Comparison of ENCODE assay signal across 3 cellular contexts in genomic region chr16:84649511-84649861, GRCh38.
TF ChIP-seq lines count a peak whose summit lies in the region.

No MANE protein-coding gene starts in this region.

TF ChIP-seq in SK-N-SH, 30 proteins besides CTCF, POLR2A, EP300 and RAD21:
- TF ChIP-seq GATA2 (CRISPR knock-in tag; IDR thresholded peaks at IDR 0.05) (no peak), RCOR1 (IDR thresholded peaks at IDR 0.05; ENCODE audit: low read length) (no peak)

TF ChIP-seq in SK-N-SH treated with all-trans-retinoic acid at 6 μM for 48 hours, 23 proteins besides CTCF, POLR2A, EP300 and RAD21:
- TF ChIP-seq CSDC2 (CRISPR knock-in tag; IDR thresholded peaks at IDR 0.05), result no peak
- TF ChIP-seq, protein P1, sequence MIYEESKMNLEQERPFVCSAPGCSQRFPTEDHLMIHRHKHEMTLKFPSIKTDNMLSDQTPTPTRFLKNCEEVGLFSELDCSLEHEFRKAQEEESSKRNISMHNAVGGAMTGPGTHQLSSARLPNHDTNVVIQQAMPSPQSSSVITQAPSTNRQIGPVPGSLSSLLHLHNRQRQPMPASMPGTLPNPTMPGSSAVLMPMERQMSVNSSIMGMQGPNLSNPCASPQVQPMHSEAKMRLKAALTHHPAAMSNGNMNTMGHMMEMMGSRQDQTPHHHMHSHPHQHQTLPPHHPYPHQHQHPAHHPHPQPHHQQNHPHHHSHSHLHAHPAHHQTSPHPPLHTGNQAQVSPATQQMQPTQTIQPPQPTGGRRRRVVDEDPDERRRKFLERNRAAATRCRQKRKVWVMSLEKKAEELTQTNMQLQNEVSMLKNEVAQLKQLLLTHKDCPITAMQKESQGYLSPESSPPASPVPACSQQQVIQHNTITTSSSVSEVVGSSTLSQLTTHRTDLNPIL (CRISPR knock-in tag; IDR thresholded peaks at IDR 0.05; ENCODE audit: low read depth), result no peak
- TF ChIP-seq ZFP30 (CRISPR knock-in tag; IDR thresholded peaks at IDR 0.05), result no peak
- TF ChIP-seq ZNF565 (CRISPR knock-in tag; conservative IDR thresholded peaks at IDR 0.05; ENCODE audit: low read depth), result no peak
- no peak for TF ChIP-seq ARNTL (CRISPR knock-in tag; IDR thresholded peaks at IDR 0.05; ENCODE audit: borderline replicate concordance, low read depth)
- no peak for TF ChIP-seq ISL1 (CRISPR knock-in tag; IDR thresholded peaks at IDR 0.05)
- TF ChIP-seq, protein P2, sequence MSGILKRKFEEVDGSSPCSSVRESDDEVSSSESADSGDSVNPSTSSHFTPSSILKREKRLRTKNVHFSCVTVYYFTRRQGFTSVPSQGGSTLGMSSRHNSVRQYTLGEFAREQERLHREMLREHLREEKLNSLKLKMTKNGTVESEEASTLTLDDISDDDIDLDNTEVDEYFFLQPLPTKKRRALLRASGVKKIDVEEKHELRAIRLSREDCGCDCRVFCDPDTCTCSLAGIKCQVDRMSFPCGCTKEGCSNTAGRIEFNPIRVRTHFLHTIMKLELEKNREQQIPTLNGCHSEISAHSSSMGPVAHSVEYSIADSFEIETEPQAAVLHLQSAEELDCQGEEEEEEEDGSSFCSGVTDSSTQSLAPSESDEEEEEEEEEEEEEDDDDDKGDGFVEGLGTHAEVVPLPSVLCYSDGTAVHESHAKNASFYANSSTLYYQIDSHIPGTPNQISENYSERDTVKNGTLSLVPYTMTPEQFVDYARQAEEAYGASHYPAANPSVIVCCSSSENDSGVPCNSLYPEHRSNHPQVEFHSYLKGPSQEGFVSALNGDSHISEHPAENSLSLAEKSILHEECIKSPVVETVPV (CRISPR knock-in tag; IDR thresholded peaks at IDR 0.05), result no peak
- TF ChIP-seq, protein P3, sequence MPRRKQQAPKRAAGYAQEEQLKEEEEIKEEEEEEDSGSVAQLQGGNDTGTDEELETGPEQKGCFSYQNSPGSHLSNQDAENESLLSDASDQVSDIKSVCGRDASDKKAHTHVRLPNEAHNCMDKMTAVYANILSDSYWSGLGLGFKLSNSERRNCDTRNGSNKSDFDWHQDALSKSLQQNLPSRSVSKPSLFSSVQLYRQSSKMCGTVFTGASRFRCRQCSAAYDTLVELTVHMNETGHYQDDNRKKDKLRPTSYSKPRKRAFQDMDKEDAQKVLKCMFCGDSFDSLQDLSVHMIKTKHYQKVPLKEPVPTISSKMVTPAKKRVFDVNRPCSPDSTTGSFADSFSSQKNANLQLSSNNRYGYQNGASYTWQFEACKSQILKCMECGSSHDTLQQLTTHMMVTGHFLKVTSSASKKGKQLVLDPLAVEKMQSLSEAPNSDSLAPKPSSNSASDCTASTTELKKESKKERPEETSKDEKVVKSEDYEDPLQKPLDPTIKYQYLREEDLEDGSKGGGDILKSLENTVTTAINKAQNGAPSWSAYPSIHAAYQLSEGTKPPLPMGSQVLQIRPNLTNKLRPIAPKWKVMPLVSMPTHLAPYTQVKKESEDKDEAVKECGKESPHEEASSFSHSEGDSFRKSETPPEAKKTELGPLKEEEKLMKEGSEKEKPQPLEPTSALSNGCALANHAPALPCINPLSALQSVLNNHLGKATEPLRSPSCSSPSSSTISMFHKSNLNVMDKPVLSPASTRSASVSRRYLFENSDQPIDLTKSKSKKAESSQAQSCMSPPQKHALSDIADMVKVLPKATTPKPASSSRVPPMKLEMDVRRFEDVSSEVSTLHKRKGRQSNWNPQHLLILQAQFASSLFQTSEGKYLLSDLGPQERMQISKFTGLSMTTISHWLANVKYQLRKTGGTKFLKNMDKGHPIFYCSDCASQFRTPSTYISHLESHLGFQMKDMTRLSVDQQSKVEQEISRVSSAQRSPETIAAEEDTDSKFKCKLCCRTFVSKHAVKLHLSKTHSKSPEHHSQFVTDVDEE (CRISPR knock-in tag; IDR thresholded peaks at IDR 0.05), result no peak
- TF ChIP-seq POU6F1 (CRISPR knock-in tag; IDR thresholded peaks at IDR 0.05; ENCODE audit: borderline replicate concordance, low read depth), result no peak
- TF ChIP-seq ZNF8 (CRISPR knock-in tag; IDR thresholded peaks at IDR 0.05), result no peak
- no peak for TF ChIP-seq ZC3H10 (CRISPR knock-in tag; IDR thresholded peaks at IDR 0.05)
- no peak for TF ChIP-seq BACH2 (CRISPR knock-in tag; IDR thresholded peaks at IDR 0.05; ENCODE audit: borderline replicate concordance)
- no peak for TF ChIP-seq TOX (CRISPR knock-in tag; IDR thresholded peaks at IDR 0.05; ENCODE audit: borderline replicate concordance)
- TF ChIP-seq TCF4 (CRISPR knock-in tag; IDR thresholded peaks at IDR 0.05; ENCODE audit: borderline replicate concordance), result no peak
- TF ChIP-seq ZNF70 (CRISPR knock-in tag; IDR thresholded peaks at IDR 0.05), result no peak

TF ChIP-seq in K562, 482 proteins besides CTCF, POLR2A, EP300 and RAD21:
- TF ChIP-seq TOE1 (IDR thresholded peaks at IDR 0.05; ENCODE audit: borderline replicate concordance), result no peak
- TF ChIP-seq TOE1 (CRISPR knock-in tag; IDR thresholded peaks at IDR 0.05; ENCODE audit: borderline replicate concordance, low read depth), result 0 out of 2 replicates have a peak, but pooled peaks have one; percentile 6
- no peak for TF ChIP-seq ZBTB34 (CRISPR knock-in tag; IDR thresholded peaks at IDR 0.05)
- no peak for TF ChIP-seq MYC (IDR thresholded peaks at IDR 0.05; ENCODE audit: low read depth, low read length)
- 0 out of 2 replicates have a peak, but pooled peaks have one; percentile 13 for TF ChIP-seq MYC (CRISPR knock-in tag; IDR thresholded peaks at IDR 0.05; ENCODE audit: borderline replicate concordance, low read depth)
- no peak for TF ChIP-seq GTF2E2 (tag; IDR thresholded peaks at IDR 0.05)
- 0 out of 2 replicates have a peak, but pooled peaks have one; percentile 2 for TF ChIP-seq ZFP91 (CRISPR knock-in tag; IDR thresholded peaks at IDR 0.05)
- no peak for TF ChIP-seq TEAD4 (IDR thresholded peaks at IDR 0.05; ENCODE audit: low read length)
- peak; percentile 23; the same call in 1 of the 2 replicates for TF ChIP-seq TEAD4 (CRISPR knock-in tag; IDR thresholded peaks at IDR 0.05; ENCODE audit: borderline replicate concordance)
- TF ChIP-seq MTA1 (IDR thresholded peaks at IDR 0.05; ENCODE audit: borderline replicate concordance), result no peak
- TF ChIP-seq FIP1L1 (IDR thresholded peaks at IDR 0.05; ENCODE audit: low read depth, low read length, poor library complexity, severe bottlenecking), result no peak
- TF ChIP-seq ZNF280B (CRISPR knock-in tag; IDR thresholded peaks at IDR 0.05), result no peak
- peak; percentile 41; the same call in 1 of the 2 replicates for TF ChIP-seq USF1 (CRISPR knock-in tag; IDR thresholded peaks at IDR 0.05)
- TF ChIP-seq, protein P4, sequence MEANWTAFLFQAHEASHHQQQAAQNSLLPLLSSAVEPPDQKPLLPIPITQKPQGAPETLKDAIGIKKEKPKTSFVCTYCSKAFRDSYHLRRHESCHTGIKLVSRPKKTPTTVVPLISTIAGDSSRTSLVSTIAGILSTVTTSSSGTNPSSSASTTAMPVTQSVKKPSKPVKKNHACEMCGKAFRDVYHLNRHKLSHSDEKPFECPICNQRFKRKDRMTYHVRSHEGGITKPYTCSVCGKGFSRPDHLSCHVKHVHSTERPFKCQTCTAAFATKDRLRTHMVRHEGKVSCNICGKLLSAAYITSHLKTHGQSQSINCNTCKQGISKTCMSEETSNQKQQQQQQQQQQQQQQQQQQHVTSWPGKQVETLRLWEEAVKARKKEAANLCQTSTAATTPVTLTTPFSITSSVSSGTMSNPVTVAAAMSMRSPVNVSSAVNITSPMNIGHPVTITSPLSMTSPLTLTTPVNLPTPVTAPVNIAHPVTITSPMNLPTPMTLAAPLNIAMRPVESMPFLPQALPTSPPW (CRISPR knock-in tag; IDR thresholded peaks at IDR 0.05), result no peak
TF ChIP-seq in K562: peak in this region for 5.
